In genomic region chr12:13218641-13219040, GRCh38 we compare ENCODE assay signal across 29 cellular contexts. TPM values are rescaled to one million over a fixed set of nuclear protein-coding genes. Genes with fewer than 3 reads are reported as not detected.
DNase-seq lines count a peak whose midpoint lies in the region; ATAC-seq and TF ChIP-seq lines count a peak whose summit lies in the region.
"Had no signal": no experiment of that assay in that cellular context is flagged by ENCODE, and none has a peak within 500 bp of the region (broad histone marks: within the 10 kb centered on the region; RNA-seq: fewer than 3 reads in every experiment).

No MANE protein-coding gene starts in this region.

- intact Hi-C loops in mammary epithelial cell (cut with micrococcal nuclease) (no loop called here), breast epithelium (cut with DNase I; ENCODE audit: low total_unique reads) (no loop called here), lower lobe of right lung (cut with DNase I) (no loop called here)

- peaks cover 11% of the 10 kb centered on the region for H3K9me3 Mint-ChIP-seq in endodermal cell
- H3K9me3 Mint-ChIP-seq in stimulated activated effector memory CD8-positive, alpha-beta T cell treated with anti-CD3 and anti-CD28 coated beads, Interleukin-12 subunit alpha, Interleukin-12 subunit beta, amount 100 ng/mL, for 72 hours = no peaks in the 10 kb centered on the region
- H3K9me3 Mint-ChIP-seq: CD8-positive, alpha-beta memory T cell had no signal

- H3K4me2 ChIP-seq in mammary epithelial cell (ENCODE audit: insufficient read depth, low read depth, low read length) = no peak overlapping the region
- H3K4me2 ChIP-seq in mesenchymal stem cell (ENCODE audit: low read length, poor library complexity, severe bottlenecking) = no peak overlapping the region

- H3K27ac ChIP-seq in mammary epithelial cell (ENCODE audit: insufficient read depth, low read depth, low read length) = no peak overlapping the region
- no peak overlapping the region for H3K27ac ChIP-seq in breast epithelium
- no peak overlapping the region for H3K27ac ChIP-seq in endodermal cell (ENCODE audit: low read depth, low read length)
- no peak overlapping the region for H3K27ac ChIP-seq in mesenchymal stem cell (ENCODE audit: low read length, poor library complexity, severe bottlenecking)
- H3K27ac ChIP-seq in lower lobe of right lung = no peak overlapping the region
- H3K27ac ChIP-seq: 22Rv1 had no signal

- TF ChIP-seq POLR2A in breast epithelium (IDR thresholded peaks at IDR 0.05) = no peak

- H3K27me3 ChIP-seq in mammary epithelial cell (ENCODE audit: insufficient read depth, low read length) = no peaks in the 10 kb centered on the region
- H3K27me3 ChIP-seq in breast epithelium = no peaks in the 10 kb centered on the region
- H3K27me3 ChIP-seq in endodermal cell (ENCODE audit: control insufficient read depth, insufficient read depth, low read length, poor library complexity, severe bottlenecking) = no peaks in the 10 kb centered on the region
- H3K27me3 ChIP-seq in mesenchymal stem cell (ENCODE audit: control insufficient read depth in 1 of 2, insufficient read depth in 1 of 2, low read length in 2 of 2) = no peaks in the 10 kb centered on the region
- no peaks in the 10 kb centered on the region for H3K27me3 ChIP-seq in lower lobe of right lung (ENCODE audit: low read depth)
- H3K27me3 ChIP-seq: MG63 had no signal

- H3K23ac ChIP-seq in mesenchymal stem cell (ENCODE audit: low read length in 2 of 2) = no peak overlapping the region

- H3K79me1 ChIP-seq in mesenchymal stem cell (replicated peaks; ENCODE audit: low read length, poor library complexity, severe bottlenecking) = no peaks in the 10 kb centered on the region

- H3K36me3 Mint-ChIP-seq in endodermal cell (ENCODE audit: low read depth) = no peaks in the 10 kb centered on the region
- peaks cover 21% of the 10 kb centered on the region for H3K36me3 Mint-ChIP-seq in stimulated activated effector memory CD8-positive, alpha-beta T cell treated with anti-CD3 and anti-CD28 coated beads, Interleukin-12 subunit alpha, Interleukin-12 subunit beta, amount 100 ng/mL, for 72 hours
- H3K36me3 Mint-ChIP-seq: CD8-positive, alpha-beta memory T cell had no signal

- WGBS in mammary epithelial cell (ENCODE audit: low coverage, missing lambda C conversion rate) = 97% methylated on average over 3 of the region's 3 CpGs
- WGBS in endodermal cell (ENCODE audit: insufficient coverage in 1 of 2, insufficient read length in 1 of 2), 2 experiments = 96% methylated on average over 3 of the region's 3 CpGs; no CpG with 5 or more reads in 1 of the 2 experiments
- 100% methylated on average over 3 of the region's 3 CpGs for WGBS in mesenchymal stem cell

- peak; percentile 48 for DNase-seq in mammary epithelial cell
- no peak for DNase-seq in breast epithelium (ENCODE audit: low spot score in 2 of 2)
- peak; percentile 7 for DNase-seq in endodermal cell
- peak; percentile 24 for DNase-seq in mesenchymal stem cell
- no peak for DNase-seq in stimulated activated effector memory CD8-positive, alpha-beta T cell treated with anti-CD3 and anti-CD28 coated beads, Interleukin-12 subunit alpha, Interleukin-12 subunit beta, amount 100 ng/mL, for 72 hours (ENCODE audit: low spot score in 2 of 2)
- no peak for DNase-seq in lower lobe of right lung
- no peak for DNase-seq in iPS-NIHi7 (ENCODE audit: extremely low spot score)
- DNase-seq: ACHN; BE2C; CD8-positive, alpha-beta memory T cell; DMS 273 treated with DMSO at 0.1 percent for 48 hours; DMS79; EL; GOT3; KG1; MG63; NCI-H1417; NCI-H1694; NCI-H2029 treated with DMSO at 0.1 percent for 48 hours; NCI-H446 treated with DMSO at 0.1 percent for 48 hours; NCI-H526; NCI-H82; NK-92 treated with Interleukin-12 subunit alpha and Interleukin-12 subunit beta, amount 100 ng/mL, for 24 hours; Right ventricle myocardium superior; RPMI8226 had no signal

- H3K4me3 ChIP-seq in mammary epithelial cell (replicated peaks in 1 of 3; ENCODE audit: insufficient read depth in 1 of 3, low read depth in 2 of 3, low read length in 3 of 3) = no peak overlapping the region
- H3K4me3 ChIP-seq in breast epithelium = no peak overlapping the region
- H3K4me3 ChIP-seq in endodermal cell (ENCODE audit: low read length) = no peak overlapping the region
- no peak overlapping the region for H3K4me3 ChIP-seq in mesenchymal stem cell (ENCODE audit: insufficient read depth in 1 of 2, low read depth in 1 of 2, low read length in 2 of 2)
- no peak overlapping the region for H3K4me3 ChIP-seq in lower lobe of right lung
- H3K4me3 ChIP-seq: HAP-1, MG63 had no signal

- H3K4me3 Mint-ChIP-seq in endodermal cell = no peak overlapping the region
- H3K4me3 Mint-ChIP-seq in stimulated activated effector memory CD8-positive, alpha-beta T cell treated with anti-CD3 and anti-CD28 coated beads, Interleukin-12 subunit alpha, Interleukin-12 subunit beta, amount 100 ng/mL, for 72 hours = no peak overlapping the region
- H3K4me3 Mint-ChIP-seq: CD14-positive monocyte; CD8-positive, alpha-beta memory T cell had no signal

- no peak overlapping the region for H3K9ac ChIP-seq in mammary epithelial cell (ENCODE audit: insufficient read depth, low read length)
- H3K9ac ChIP-seq in endodermal cell (ENCODE audit: extremely low read depth, low read length, poor library complexity, severe bottlenecking) = no peak overlapping the region
- no peak overlapping the region for H3K9ac ChIP-seq in mesenchymal stem cell (ENCODE audit: low read length)

- H3K14ac ChIP-seq in mesenchymal stem cell (ENCODE audit: low read length in 2 of 2) = no peak overlapping the region

- no TSS peak for BruUV-seq in mammary epithelial cell (replicated peaks; lab: Mats Ljungman, UMichigan)

- no peak overlapping the region for H3K4ac ChIP-seq in mesenchymal stem cell (ENCODE audit: low read depth in 1 of 2, low read length in 2 of 2)

- dilution Hi-C loops in mammary epithelial cell (cut with HindIII; ENCODE audit: low sequenced_read_pairs) = loop anchor here (25.0 kb wide), 1 partner anchor 206 kb away; the partner anchor contains the start of gene HEBP1

- no peak overlapping the region for H2BK15ac ChIP-seq in mesenchymal stem cell (ENCODE audit: low read depth, poor library complexity, severe bottlenecking)

- H2AK5ac ChIP-seq in mesenchymal stem cell (ENCODE audit: low read length, severe bottlenecking) = no peak overlapping the region

- H3K4me1 Mint-ChIP-seq in endodermal cell = no peaks in the 10 kb centered on the region
- no peaks in the 10 kb centered on the region for H3K4me1 Mint-ChIP-seq in stimulated activated effector memory CD8-positive, alpha-beta T cell treated with anti-CD3 and anti-CD28 coated beads, Interleukin-12 subunit alpha, Interleukin-12 subunit beta, amount 100 ng/mL, for 72 hours
- H3K4me1 Mint-ChIP-seq: CD14-positive monocyte; CD8-positive, alpha-beta memory T cell had no signal

- peaks cover 8% of the 10 kb centered on the region for H3K79me2 ChIP-seq in mammary epithelial cell (ENCODE audit: insufficient read depth, low read length)

- peaks cover 21% of the 10 kb centered on the region for H3K4me1 ChIP-seq in mammary epithelial cell (ENCODE audit: insufficient read depth, low read length)
- no peaks in the 10 kb centered on the region for H3K4me1 ChIP-seq in breast epithelium
- H3K4me1 ChIP-seq in endodermal cell (ENCODE audit: control insufficient read depth, insufficient read depth, low read length) = peaks cover 2% of the 10 kb centered on the region
- peaks cover 3% of the 10 kb centered on the region for H3K4me1 ChIP-seq in mesenchymal stem cell (ENCODE audit: control insufficient read depth, insufficient read depth, low read depth, low read length)
- peaks cover 15% of the 10 kb centered on the region for H3K4me1 ChIP-seq in lower lobe of right lung
- H3K4me1 ChIP-seq: BE2C, HAP-1 had no signal

- H2AFZ ChIP-seq in mammary epithelial cell (ENCODE audit: low read depth, low read length) (no peak overlapping the region), mesenchymal stem cell (ENCODE audit: low read depth, low read length) (no peak overlapping the region)

- no peak overlapping the region for H3K27ac Mint-ChIP-seq in endodermal cell
- H3K27ac Mint-ChIP-seq in stimulated activated effector memory CD8-positive, alpha-beta T cell treated with anti-CD3 and anti-CD28 coated beads, Interleukin-12 subunit alpha, Interleukin-12 subunit beta, amount 100 ng/mL, for 72 hours = no peak overlapping the region

- no peak overlapping the region for H2BK5ac ChIP-seq in mesenchymal stem cell (ENCODE audit: low read depth, low read length, poor library complexity, severe bottlenecking)

- CTCF ChIA-PET in mammary epithelial cell (lab: Charles Lee; ENCODE audit: low non-redundant PET) = no interaction called here

- peaks cover 42% of the 10 kb centered on the region for H3K36me3 ChIP-seq in mammary epithelial cell (ENCODE audit: insufficient read depth, low read length)
- no peaks in the 10 kb centered on the region for H3K36me3 ChIP-seq in breast epithelium
- H3K36me3 ChIP-seq in endodermal cell (ENCODE audit: control insufficient read depth, insufficient read depth, low read length) = no peaks in the 10 kb centered on the region
- H3K36me3 ChIP-seq in mesenchymal stem cell (ENCODE audit: control insufficient read depth in 1 of 2, insufficient read depth in 2 of 2, low read depth in 1 of 2, low read length in 2 of 2) = peaks cover 6 to 61% of the 10 kb centered on the region in 2 experiments
- peaks cover 44% of the 10 kb centered on the region for H3K36me3 ChIP-seq in lower lobe of right lung
- H3K36me3 ChIP-seq: BE2C, HAP-1 had no signal

- in situ Hi-C loops in mammary epithelial cell (cut with MboI; ENCODE audit: low sequenced_read_pairs in 2 of 2) = loop anchor here in 1 of 2 donors (10.0 to 25.0 kb wide), 2 partner anchors 224 to 406 kb away; partner anchors contain the start of gene DDX47

- H4K20me1 ChIP-seq in mammary epithelial cell (ENCODE audit: insufficient read depth, low read length) = no peaks in the 10 kb centered on the region

- H3K9me3 ChIP-seq in mammary epithelial cell (replicated peaks; ENCODE audit: insufficient read depth, low read length) (no peaks in the 10 kb centered on the region), breast epithelium (no peaks in the 10 kb centered on the region), endodermal cell (ENCODE audit: control insufficient read depth, low read length) (peaks cover 10% of the 10 kb centered on the region), mesenchymal stem cell (ENCODE audit: control insufficient read depth, low read length) (no peaks in the 10 kb centered on the region), lower lobe of right lung (no peaks in the 10 kb centered on the region)
- H3K9me3 ChIP-seq: BE2C, HAP-1 had no signal

- peaks cover 4% of the 10 kb centered on the region for H3K27me3 Mint-ChIP-seq in endodermal cell (ENCODE audit: insufficient read depth)

- no peak for ATAC-seq in stimulated activated effector memory CD8-positive, alpha-beta T cell treated with anti-CD3 and anti-CD28 coated beads, Interleukin-12 subunit alpha, Interleukin-12 subunit beta, amount 100 ng/mL, for 72 hours
- ATAC-seq in lower lobe of right lung (no peak), GM19397 (IDR thresholded peaks at IDR 0.05; ENCODE audit: unreplicated experiment) (no peak)

- H3K18ac ChIP-seq in mesenchymal stem cell (ENCODE audit: low read depth in 1 of 2, low read length in 2 of 2) = no peak overlapping the region

- no peak overlapping the region for H4K8ac ChIP-seq in mesenchymal stem cell (ENCODE audit: low read length)

- no peak overlapping the region for H4K91ac ChIP-seq in mesenchymal stem cell (ENCODE audit: low read length)

- no peak overlapping the region for H2BK120ac ChIP-seq in mesenchymal stem cell (ENCODE audit: low read depth, low read length)

- H2BK12ac ChIP-seq in mesenchymal stem cell (ENCODE audit: low read length in 2 of 2) = no peak overlapping the region

- no peak for TF ChIP-seq CTCF in mammary epithelial cell (conservative IDR thresholded peaks at IDR 0.05 in 1 of 2, IDR thresholded peaks at IDR 0.05 in 1 of 2; ENCODE audit: extremely low read depth in 1 of 2, insufficient read depth in 1 of 2, low read depth in 1 of 2, low read length in 2 of 2)
- no peak for TF ChIP-seq CTCF in breast epithelium (IDR thresholded peaks at IDR 0.05)
- TF ChIP-seq CTCF in endodermal cell (conservative IDR thresholded peaks at IDR 0.05) = no peak
- no peak for TF ChIP-seq CTCF in lower lobe of right lung (IDR thresholded peaks at IDR 0.05)

RNA-seq across cellular contexts. Expression of gene EMP1, which starts 22.1 kb away (rescaled TPM):
- total RNA-seq in mammary epithelial cell = 100 to 1,000 TPM in 1 of 2 donors, 10 to 100 TPM in 1; 33.7 to 204 TPM
- 309 TPM for polyA plus RNA-seq in mammary epithelial cell
- 450 TPM for polyA minus RNA-seq in mammary epithelial cell
- total RNA-seq in breast epithelium = 100 to 1,000 TPM; 207 to 759 (median 444) TPM
- under 1 TPM; 0.58 to 0.59 TPM for total RNA-seq in endodermal cell
- polyA plus RNA-seq in endodermal cell (2013, experiment 1 of 2) = 8.4 TPM
- 11.8 TPM for polyA plus RNA-seq in endodermal cell (2013, experiment 2 of 2)
- polyA plus RNA-seq in mesenchymal stem cell (2013, experiment 1 of 2) = 110 TPM
- polyA plus RNA-seq in mesenchymal stem cell (2013, experiment 2 of 2) = 171 TPM
- 195 TPM for total RNA-seq in lower lobe of right lung

Comparison
In these comparisons a context has a peak if more than half of its experiments do, and no peak if none do; other contexts are left out.
1. DNase-seq: peak in mammary epithelial cell (single experiment), endodermal cell (single experiment) and mesenchymal stem cell (single experiment); none in breast epithelium (0 of 2), stimulated activated effector memory CD8-positive, alpha-beta T cell treated with anti-CD3 and anti-CD28 coated beads, Interleukin-12 subunit alpha, Interleukin-12 subunit beta, amount 100 ng/mL, for 72 hours (0 of 2), lower lobe of right lung (single experiment) and iPS-NIHi7 (single experiment).
2. RNA of gene EMP1, which starts 22.1 kb away (total RNA-seq): 207 to 759 TPM in breast epithelium, 33.7 to 204 TPM in mammary epithelial cell and 195 TPM in lower lobe of right lung (single experiment); 0.58 to 0.59 TPM in endodermal cell; every median in the first group is over 10 times any median in the second.